18 cellular contexts compared by ENCODE assay signal in genomic region chr18:59729781-59730180, GRCh38. TPM values are rescaled to one million over a fixed set of nuclear protein-coding genes. Genes with fewer than 3 reads are reported as not detected.
"Had no signal": no experiment of that assay in that cellular context is flagged by ENCODE, and none has a peak within 500 bp of the region (broad histone marks: within the 10 kb centered on the region; RNA-seq: fewer than 3 reads in every experiment).

No MANE protein-coding gene starts in this region.

- H3K27me3 ChIP-seq: gastrocnemius medialis, neutrophil had no signal

- H3K4me1 Mint-ChIP-seq: nephron had no signal

- H3K27ac Mint-ChIP-seq: activated CD4-positive, alpha-beta memory T cell treated with anti-CD3 and anti-CD28 coated beads for 36 hours; activated naive CD4-positive, alpha-beta T cell treated with anti-CD3 and anti-CD28 coated beads for 36 hours; memory B cell; nephron; T-helper 2 cell treated with Interferon-gamma antibody and Interleukin-4, amounts not matched to agents 5 μg/mL and 100 μg/mL, for 36 hours had no signal

- H3K36me3 Mint-ChIP-seq: activated CD4-positive, alpha-beta memory T cell treated with anti-CD3 and anti-CD28 coated beads for 36 hours; memory B cell had no signal

- DNase-seq: activated CD4-positive, alpha-beta memory T cell treated with anti-CD3 and anti-CD28 coated beads for 36 hours; activated CD4-positive, alpha-beta T cell treated with anti-CD3 and anti-CD28 coated beads for 48 hours; activated naive CD4-positive, alpha-beta T cell treated with anti-CD3 and anti-CD28 coated beads for 36 hours; activated T-cell treated with anti-CD3 and anti-CD28 coated beads, Interleukin-2, amount 50 U/mL, for 48 hours; amygdala; gastrocnemius medialis; hippocampal formation; pancreas; right cardiac atrium; stimulated activated CD4-positive, alpha-beta T cell treated with anti-CD3 and anti-CD28 coated beads, Interleukin-4, amount 100 ng/mL, for 24 hours; stimulated activated naive CD4-positive, alpha-beta T cell treated with Interleukin-2 at 50 U/mL for 16 hours had no signal

- H3K4me3 ChIP-seq: cardiac muscle cell, gastrocnemius medialis, pancreas had no signal

- H3K36me3 ChIP-seq: cardiac muscle cell, gastrocnemius medialis, neutrophil, pancreas had no signal

- H3K27ac ChIP-seq: cardiac muscle cell, gastrocnemius medialis, neutrophil, pancreas had no signal

- H3K4me3 Mint-ChIP-seq: activated CD4-positive, alpha-beta memory T cell treated with anti-CD3 and anti-CD28 coated beads for 36 hours; activated naive CD4-positive, alpha-beta T cell treated with anti-CD3 and anti-CD28 coated beads for 36 hours; memory B cell; nephron; T-helper 2 cell treated with Interferon-gamma antibody and Interleukin-4, amounts not matched to agents 5 μg/mL and 100 μg/mL, for 36 hours had no signal

- H3K4me1 ChIP-seq: gastrocnemius medialis, pancreas had no signal

- ATAC-seq: esophagus mucosa, gastrocnemius medialis, pancreas, right cardiac atrium had no signal

- H3K9me3 Mint-ChIP-seq: activated CD4-positive, alpha-beta memory T cell treated with anti-CD3 and anti-CD28 coated beads for 36 hours; activated naive CD4-positive, alpha-beta T cell treated with anti-CD3 and anti-CD28 coated beads for 36 hours; memory B cell; T-helper 2 cell treated with Interferon-gamma antibody and Interleukin-4, amounts not matched to agents 5 μg/mL and 100 μg/mL, for 36 hours had no signal

- H3K9me3 ChIP-seq: gastrocnemius medialis, neutrophil, pancreas had no signal

- FAIRE-seq: endometrium, pancreas had no signal

RNA-seq across cellular contexts. Expression of gene CCBE1, which starts 32.6 kb away (rescaled TPM):
- total RNA-seq: activated naive CD4-positive, alpha-beta T cell treated with anti-CD3 and anti-CD28 coated beads for 36 hours had no signal
